ENCODE assay signal across 1 cellular context in the genomic region with DNA sequence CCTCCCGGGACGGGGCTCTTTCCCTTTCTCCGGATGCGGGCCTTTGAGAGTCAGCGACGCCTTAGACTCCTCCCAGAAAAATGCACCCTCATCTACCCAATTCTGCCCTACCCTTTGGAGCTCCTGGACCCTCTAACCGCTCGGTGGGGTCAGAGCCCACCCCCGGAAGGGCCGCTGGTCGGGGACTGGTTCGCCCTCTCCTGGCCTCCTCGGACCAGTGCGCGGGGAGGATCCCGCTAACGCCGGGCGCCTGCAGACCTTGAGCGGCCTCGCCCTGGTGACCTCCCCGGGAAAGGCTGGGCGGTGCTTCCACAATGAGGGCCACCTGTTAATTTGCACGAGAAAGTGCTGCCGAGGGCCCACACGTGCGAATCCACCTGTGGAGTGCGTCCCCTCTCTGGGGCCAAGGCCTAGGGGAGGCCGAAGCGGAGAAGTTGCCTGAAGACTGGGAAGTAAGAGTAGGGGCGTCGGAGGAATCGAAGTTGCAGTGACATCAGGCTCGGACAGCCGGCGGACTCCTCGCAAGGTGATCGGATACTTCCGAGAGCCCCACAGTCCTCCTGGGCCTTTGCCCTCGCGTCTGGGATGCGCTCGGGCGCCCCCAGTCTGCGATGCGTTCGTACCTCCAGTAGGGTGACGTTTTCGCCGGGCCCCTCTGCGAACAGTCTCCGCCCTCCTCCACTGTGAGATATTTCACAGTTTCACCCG.
A peak's percentile ranks its signal among the peaks of the same experiment; 100 is the strongest.
TF ChIP-seq lines count a peak whose summit lies in the region.

No MANE protein-coding gene starts in this region.

TF ChIP-seq in HepG2, 621 proteins besides CTCF, POLR2A, EP300 and RAD21 (continued from another document and continues in another):
- TF ChIP-seq ZHX1 (CRISPR knock-in tag; IDR thresholded peaks at IDR 0.05; ENCODE audit: low read depth) = no peak
- TF ChIP-seq AHR (CRISPR knock-in tag; IDR thresholded peaks at IDR 0.05) = no peak
- TF ChIP-seq ARID3A (IDR thresholded peaks at IDR 0.05; ENCODE audit: low read depth, low read length) = no peak
- TF ChIP-seq ZNF331 (CRISPR knock-in tag; IDR thresholded peaks at IDR 0.05) = no peak
- TF ChIP-seq SP1 (IDR thresholded peaks at IDR 0.05) = no peak
- TF ChIP-seq SP1 (CRISPR knock-in tag; IDR thresholded peaks at IDR 0.05) = 0 out of 2 replicates have a peak, but pooled peaks have one; percentile 42
- no peak for TF ChIP-seq PCBP1 (IDR thresholded peaks at IDR 0.05; ENCODE audit: borderline replicate concordance, low read depth, low read length)
- no peak for TF ChIP-seq NFE2L2 (IDR thresholded peaks at IDR 0.05; ENCODE audit: low read length)
- TF ChIP-seq POGK (CRISPR knock-in tag; conservative IDR thresholded peaks at IDR 0.05) = no peak
- no peak for TF ChIP-seq CCDC6 (CRISPR knock-in tag; IDR thresholded peaks at IDR 0.05)
- no peak for TF ChIP-seq TOPORS (CRISPR knock-in tag; IDR thresholded peaks at IDR 0.05)
- no peak for TF ChIP-seq SAFB2 (CRISPR knock-in tag; IDR thresholded peaks at IDR 0.05; ENCODE audit: borderline replicate concordance, low read depth)
- 0 out of 2 replicates have a peak, but pooled peaks have one; percentile 24 for TF ChIP-seq ZNF253 (CRISPR knock-in tag; IDR thresholded peaks at IDR 0.05; ENCODE audit: borderline replicate concordance)
- TF ChIP-seq ZNF274 (CRISPR knock-in tag; IDR thresholded peaks at IDR 0.05) = no peak
- TF ChIP-seq ZNF18 (CRISPR knock-in tag; IDR thresholded peaks at IDR 0.05; ENCODE audit: insufficient replicate concordance) = no peak
- TF ChIP-seq ZFP1 (CRISPR knock-in tag; IDR thresholded peaks at IDR 0.05) = no peak
- TF ChIP-seq, protein P1, sequence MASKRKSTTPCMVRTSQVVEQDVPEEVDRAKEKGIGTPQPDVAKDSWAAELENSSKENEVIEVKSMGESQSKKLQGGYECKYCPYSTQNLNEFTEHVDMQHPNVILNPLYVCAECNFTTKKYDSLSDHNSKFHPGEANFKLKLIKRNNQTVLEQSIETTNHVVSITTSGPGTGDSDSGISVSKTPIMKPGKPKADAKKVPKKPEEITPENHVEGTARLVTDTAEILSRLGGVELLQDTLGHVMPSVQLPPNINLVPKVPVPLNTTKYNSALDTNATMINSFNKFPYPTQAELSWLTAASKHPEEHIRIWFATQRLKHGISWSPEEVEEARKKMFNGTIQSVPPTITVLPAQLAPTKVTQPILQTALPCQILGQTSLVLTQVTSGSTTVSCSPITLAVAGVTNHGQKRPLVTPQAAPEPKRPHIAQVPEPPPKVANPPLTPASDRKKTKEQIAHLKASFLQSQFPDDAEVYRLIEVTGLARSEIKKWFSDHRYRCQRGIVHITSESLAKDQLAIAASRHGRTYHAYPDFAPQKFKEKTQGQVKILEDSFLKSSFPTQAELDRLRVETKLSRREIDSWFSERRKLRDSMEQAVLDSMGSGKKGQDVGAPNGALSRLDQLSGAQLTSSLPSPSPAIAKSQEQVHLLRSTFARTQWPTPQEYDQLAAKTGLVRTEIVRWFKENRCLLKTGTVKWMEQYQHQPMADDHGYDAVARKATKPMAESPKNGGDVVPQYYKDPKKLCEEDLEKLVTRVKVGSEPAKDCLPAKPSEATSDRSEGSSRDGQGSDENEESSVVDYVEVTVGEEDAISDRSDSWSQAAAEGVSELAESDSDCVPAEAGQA (IDR thresholded peaks at IDR 0.05; ENCODE audit: low read depth) = peak; percentile 51; the same call in 1 of the 2 replicates
- TF ChIP-seq, protein P1 (CRISPR knock-in tag; IDR thresholded peaks at IDR 0.05; ENCODE audit: borderline replicate concordance) = no peak
- no peak for TF ChIP-seq SNAPC5 (CRISPR knock-in tag; IDR thresholded peaks at IDR 0.05; ENCODE audit: borderline replicate concordance)
- TF ChIP-seq IRF1 (CRISPR knock-in tag; IDR thresholded peaks at IDR 0.05; ENCODE audit: low read depth) = no peak
- TF ChIP-seq ZNF251 (CRISPR knock-in tag; IDR thresholded peaks at IDR 0.05) = no peak
- no peak for TF ChIP-seq ZNF547 (CRISPR knock-in tag; IDR thresholded peaks at IDR 0.05)
- no peak for TF ChIP-seq THAP11 (CRISPR knock-in tag; IDR thresholded peaks at IDR 0.05)
- TF ChIP-seq HOXD1 (CRISPR knock-in tag; IDR thresholded peaks at IDR 0.05) = no peak
- no peak for TF ChIP-seq ZFY (CRISPR knock-in tag; IDR thresholded peaks at IDR 0.05)
- TF ChIP-seq ZNF382 (CRISPR knock-in tag; IDR thresholded peaks at IDR 0.05; ENCODE audit: borderline replicate concordance) = no peak
- no peak for TF ChIP-seq SP2 (CRISPR knock-in tag; IDR thresholded peaks at IDR 0.05)
- TF ChIP-seq HMGXB4 (CRISPR knock-in tag; IDR thresholded peaks at IDR 0.05; ENCODE audit: borderline replicate concordance in 1 of 2, low read depth in 1 of 2) = peak in 1 of 2 experiments; percentile 81; a peak in 3 of 4 replicates
- TF ChIP-seq, protein P2, sequence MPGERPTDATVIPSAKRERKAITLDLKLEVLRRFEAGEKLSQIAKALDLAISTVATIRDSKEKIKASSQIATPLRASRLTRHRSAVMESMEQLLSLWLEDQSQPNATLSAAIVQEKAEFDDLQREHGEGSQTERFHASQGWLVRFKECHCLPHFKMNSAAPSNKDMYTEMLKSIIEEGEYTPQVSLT (CRISPR knock-in tag; IDR thresholded peaks at IDR 0.05; ENCODE audit: borderline replicate concordance, low read depth) = no peak
- TF ChIP-seq NCOA5 (CRISPR knock-in tag; IDR thresholded peaks at IDR 0.05) = no peak
- TF ChIP-seq ZNF652 (CRISPR knock-in tag; IDR thresholded peaks at IDR 0.05; ENCODE audit: borderline replicate concordance, low read depth) = no peak
- no peak for TF ChIP-seq ETV5 (CRISPR knock-in tag; IDR thresholded peaks at IDR 0.05; ENCODE audit: borderline replicate concordance)
- TF ChIP-seq REL (CRISPR knock-in tag; conservative IDR thresholded peaks at IDR 0.05) = no peak
